Comparison of ENCODE assay signal across 16 cellular contexts in the genomic region with DNA sequence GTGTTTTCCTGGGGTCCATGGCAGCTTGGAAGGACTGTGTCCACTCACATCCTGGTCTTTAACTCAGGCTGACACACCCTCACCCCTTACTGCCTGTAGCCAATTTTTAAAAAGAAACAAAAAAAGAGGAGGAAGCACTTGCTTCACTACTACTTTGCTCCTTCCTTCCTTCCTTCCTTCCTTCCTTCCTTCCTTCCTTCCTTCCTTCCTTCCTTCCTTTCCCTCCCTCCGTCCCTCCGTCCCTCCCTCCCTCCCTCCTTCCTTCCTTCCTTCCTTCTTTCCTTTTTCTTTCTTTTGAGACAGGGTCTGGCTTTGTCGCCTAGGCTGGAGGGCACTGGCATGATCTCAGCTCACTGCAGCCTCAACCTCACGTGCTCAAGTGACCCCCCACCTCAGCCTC. TPM values are rescaled to one million over a fixed set of nuclear protein-coding genes. Genes with fewer than 3 reads are reported as not detected.
DNase-seq lines count a peak whose midpoint lies in the region; ATAC-seq, FAIRE-seq and TF ChIP-seq lines count a peak whose summit lies in the region.
"Had no signal": no experiment of that assay in that cellular context is flagged by ENCODE, and none has a peak within 500 bp of the region (broad histone marks: within the 10 kb centered on the region; RNA-seq: fewer than 3 reads in every experiment).

No MANE protein-coding gene starts in this region.

- no peak for TF ChIP-seq POLR2A in A549 (IDR thresholded peaks at IDR 0.05; ENCODE audit: low read length)

- H3K4me2 ChIP-seq in A549 (no peak overlapping the region), MM.1S (ENCODE audit: low read depth, low read length) (no peak overlapping the region)
- H3K4me2 ChIP-seq: PC-9 had no signal

- H3K4me3 Mint-ChIP-seq in HFFc6 (peak overlapping the region; percentile 41; the same call in 1 of the 2 replicates), T-helper 17 cell (peak overlapping the region; percentile 45), mesothelial cell of epicardium (no peak overlapping the region)
- no peak overlapping the region for H3K4me3 Mint-ChIP-seq in activated T-cell treated with anti-CD3 and anti-CD28 coated beads, Interleukin-2, amount 50 U/mL, for 24 hours

- DNase-seq in A549 (ENCODE audit: low read depth in 1 of 2, low spot score in 1 of 2): no peak
- DNase-seq in HFFc6: no peak
- no peak for DNase-seq in T-helper 17 cell
- DNase-seq in mesothelial cell of epicardium (ENCODE audit: low spot score in 2 of 2, unreplicated experiment in 2 of 2): no peak
- no peak for DNase-seq in sciatic nerve (ENCODE audit: low spot score)
- no peak for DNase-seq in MM.1S
- DNase-seq in activated T-cell treated with anti-CD3 and anti-CD28 coated beads, Interleukin-2, amount 50 U/mL, for 24 hours: no peak
- DNase-seq: NCI-H1092, NCI-H146, NCI-H2081, NCI-H2227 treated with DMSO at 0.1 percent for 48 hours, NCI-H524, PC-9 had no signal

- no peaks in the 10 kb centered on the region for H4K20me1 ChIP-seq in MM.1S (ENCODE audit: insufficient read depth, low read length)

- H3K36me3 ChIP-seq in MM.1S (replicated peaks; ENCODE audit: insufficient read depth, low read length): no peaks in the 10 kb centered on the region
- H3K36me3 ChIP-seq: HAP-1 had no signal

- peak overlapping the region; percentile 85 for H3K27ac Mint-ChIP-seq in HFFc6
- no peak overlapping the region for H3K27ac Mint-ChIP-seq in T-helper 17 cell
- peak overlapping the region; percentile 25 for H3K27ac Mint-ChIP-seq in mesothelial cell of epicardium
- H3K27ac Mint-ChIP-seq in activated T-cell treated with anti-CD3 and anti-CD28 coated beads, Interleukin-2, amount 50 U/mL, for 24 hours: no peak overlapping the region

- no peaks in the 10 kb centered on the region for H3K79me2 ChIP-seq in MM.1S (ENCODE audit: low read length)

- H3K4me1 ChIP-seq in A549 (peaks cover 35% of the 10 kb centered on the region), MM.1S (ENCODE audit: low read length) (0 out of 2 replicates have a peak, but pooled peaks cover 6% of the 10 kb centered on the region)
- H3K4me1 ChIP-seq: HAP-1 had no signal

- no peaks in the 10 kb centered on the region for H3K27me3 ChIP-seq in MM.1S (replicated peaks; ENCODE audit: insufficient read depth, low read length)

- no peak overlapping the region for H2AFZ ChIP-seq in MM.1S (ENCODE audit: low read length)
- H2AFZ ChIP-seq: PC-9 had no signal

- ATAC-seq in A549 (peak in 1 of 2 experiments; percentile 5; a peak in 2 of 6 replicates), T-helper 17 cell (no peak), sciatic nerve (no peak), GM18498 (IDR thresholded peaks at IDR 0.05; ENCODE audit: unreplicated experiment) (no peak)

- no peak for TF ChIP-seq EP300 in A549 (IDR thresholded peaks at IDR 0.05)

- H3K9me2 ChIP-seq in MM.1S (replicated peaks; ENCODE audit: insufficient read depth, low read length): no peaks in the 10 kb centered on the region

- H3K9me3 Mint-ChIP-seq in HFFc6 (no peaks in the 10 kb centered on the region), mesothelial cell of epicardium (peaks cover 3% of the 10 kb centered on the region)
- H3K9me3 Mint-ChIP-seq in activated T-cell treated with anti-CD3 and anti-CD28 coated beads, Interleukin-2, amount 50 U/mL, for 24 hours: no peaks in the 10 kb centered on the region

- H3K27me3 Mint-ChIP-seq in HFFc6 (ENCODE audit: insufficient read depth) (no peaks in the 10 kb centered on the region), T-helper 17 cell (no peaks in the 10 kb centered on the region), mesothelial cell of epicardium (ENCODE audit: low read depth) (no peaks in the 10 kb centered on the region)
- no peaks in the 10 kb centered on the region for H3K27me3 Mint-ChIP-seq in activated T-cell treated with anti-CD3 and anti-CD28 coated beads, Interleukin-2, amount 50 U/mL, for 24 hours

- H3K27ac ChIP-seq in A549 (peak overlapping the region; percentile 14 to 61; a peak in 4 of 6 replicates), MM.1S (ENCODE audit: low read length) (no peak overlapping the region)
- H3K27ac ChIP-seq: PC-9 had no signal

- TF ChIP-seq CTCF in A549 (IDR thresholded peaks at IDR 0.05) (no peak), HFFc6 (IDR thresholded peaks at IDR 0.05) (no peak), mesothelial cell of epicardium (IDR thresholded peaks at IDR 0.05; ENCODE audit: unreplicated experiment) (no peak), MM.1S (IDR thresholded peaks at IDR 0.05; ENCODE audit: low read length) (no peak)

- no peak for TF ChIP-seq RAD21 in A549 (conservative IDR thresholded peaks at IDR 0.05 in 1 of 2, IDR thresholded peaks at IDR 0.05 in 1 of 2)

- CTCF ChIA-PET in A549 (lab: Yijun Ruan, JAX): interaction anchor here (0.9 to 2.4 kb wide), 6 partner anchors 9 to 59 kb away, joined by 3 to 12 read pairs (median 6); no protein-coding TSS in a partner anchor

- 79% methylated on average over 3 of the region's 4 CpGs for WGBS in A549 (ENCODE audit: missing lambda C conversion rate)

- H3F3A ChIP-seq in MM.1S (ENCODE audit: insufficient read depth, low read length): no peaks in the 10 kb centered on the region

- H3K4me3 ChIP-seq in A549 (no peak overlapping the region), MM.1S (ENCODE audit: low read length) (no peak overlapping the region)
- H3K4me3 ChIP-seq: HAP-1, PC-9 had no signal

- peaks cover 56% of the 10 kb centered on the region for H3K4me1 Mint-ChIP-seq in HFFc6 (ENCODE audit: low read depth)
- H3K4me1 Mint-ChIP-seq in T-helper 17 cell: peaks cover 11% of the 10 kb centered on the region
- peaks cover 12% of the 10 kb centered on the region for H3K4me1 Mint-ChIP-seq in mesothelial cell of epicardium
- peaks cover 21% of the 10 kb centered on the region for H3K4me1 Mint-ChIP-seq in activated T-cell treated with anti-CD3 and anti-CD28 coated beads, Interleukin-2, amount 50 U/mL, for 24 hours (ENCODE audit: low read depth)

- POLR2A ChIA-PET in A549 (lab: Yijun Ruan, JAX): interaction anchor here (0.6 to 1.3 kb wide), 2 partner anchors 25 to 132 kb away, joined by 4 to 8 read pairs; partner anchors contain the start of gene AKAP13

- intact Hi-C loops in sciatic nerve (cut with DNase I): no loop called here

- H3K9me3 ChIP-seq in A549 (no peaks in the 10 kb centered on the region), T-helper 17 cell (ENCODE audit: control insufficient read depth, low read length, poor library complexity, severe bottlenecking) (no peaks in the 10 kb centered on the region), MM.1S (replicated peaks; ENCODE audit: insufficient read depth, low read length) (no peaks in the 10 kb centered on the region)
- H3K9me3 ChIP-seq: HAP-1 had no signal

- no peak for FAIRE-seq in A549 (lab: Jason Lieb, UNC)
- FAIRE-seq: A204.1 had no signal

- no peak overlapping the region for H3K9ac ChIP-seq in MM.1S (ENCODE audit: low read length)

- H3K36me3 Mint-ChIP-seq in HFFc6 (ENCODE audit: low read depth) (no peaks in the 10 kb centered on the region; the same call in 1 of the 2 replicates), T-helper 17 cell (ENCODE audit: low read depth) (peaks cover 2% of the 10 kb centered on the region), mesothelial cell of epicardium (no peaks in the 10 kb centered on the region)
- H3K36me3 Mint-ChIP-seq in activated T-cell treated with anti-CD3 and anti-CD28 coated beads, Interleukin-2, amount 50 U/mL, for 24 hours (ENCODE audit: low read depth): no peaks in the 10 kb centered on the region

TF ChIP-seq in A549, 52 proteins besides CTCF, POLR2A, EP300 and RAD21:
- TF ChIP-seq TFCP2L1 (CRISPR knock-in tag; IDR thresholded peaks at IDR 0.05): no peak
- no peak for TF ChIP-seq RCOR1 (IDR thresholded peaks at IDR 0.05; ENCODE audit: low read depth, low read length)
- no peak for TF ChIP-seq PHF8 (IDR thresholded peaks at IDR 0.05; ENCODE audit: borderline replicate concordance, low read depth)
- TF ChIP-seq CBX2 (IDR thresholded peaks at IDR 0.05; ENCODE audit: borderline replicate concordance, low read depth): no peak
- TF ChIP-seq, protein P1, sequence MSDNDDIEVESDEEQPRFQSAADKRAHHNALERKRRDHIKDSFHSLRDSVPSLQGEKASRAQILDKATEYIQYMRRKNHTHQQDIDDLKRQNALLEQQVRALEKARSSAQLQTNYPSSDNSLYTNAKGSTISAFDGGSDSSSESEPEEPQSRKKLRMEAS (IDR thresholded peaks at IDR 0.05): no peak
- TF ChIP-seq NFE2L2 (conservative IDR thresholded peaks at IDR 0.05; ENCODE audit: low read length): no peak
- no peak for TF ChIP-seq MAFK (IDR thresholded peaks at IDR 0.05; ENCODE audit: partially characterized antibody)
- TF ChIP-seq ZNF302 (CRISPR knock-in tag; IDR thresholded peaks at IDR 0.05): no peak
- TF ChIP-seq, protein P2, sequence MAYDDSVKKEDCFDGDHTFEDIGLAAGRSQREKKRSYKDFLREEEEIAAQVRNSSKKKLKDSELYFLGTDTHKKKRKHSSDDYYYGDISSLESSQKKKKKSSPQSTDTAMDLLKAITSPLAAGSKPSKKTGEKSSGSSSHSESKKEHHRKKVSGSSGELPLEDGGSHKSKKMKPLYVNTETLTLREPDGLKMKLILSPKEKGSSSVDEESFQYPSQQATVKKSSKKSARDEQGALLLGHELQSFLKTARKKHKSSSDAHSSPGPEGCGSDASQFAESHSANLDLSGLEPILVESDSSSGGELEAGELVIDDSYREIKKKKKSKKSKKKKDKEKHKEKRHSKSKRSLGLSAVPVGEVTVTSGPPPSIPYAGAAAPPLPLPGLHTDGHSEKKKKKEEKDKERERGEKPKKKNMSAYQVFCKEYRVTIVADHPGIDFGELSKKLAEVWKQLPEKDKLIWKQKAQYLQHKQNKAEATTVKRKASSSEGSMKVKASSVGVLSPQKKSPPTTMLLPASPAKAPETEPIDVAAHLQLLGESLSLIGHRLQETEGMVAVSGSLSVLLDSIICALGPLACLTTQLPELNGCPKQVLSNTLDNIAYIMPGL (CRISPR knock-in tag; IDR thresholded peaks at IDR 0.05; ENCODE audit: borderline replicate concordance): no peak
- no peak for TF ChIP-seq EHMT2 (IDR thresholded peaks at IDR 0.05; ENCODE audit: low read depth)
- TF ChIP-seq MYC (IDR thresholded peaks at IDR 0.05; ENCODE audit: borderline replicate concordance, low read length): no peak
- no peak for TF ChIP-seq JUN (IDR thresholded peaks at IDR 0.05)
- no peak for TF ChIP-seq CHD4 (IDR thresholded peaks at IDR 0.05; ENCODE audit: borderline replicate concordance)

RNA-seq across cellular contexts. Expression of gene AKAP13, which starts 25.5 kb away (rescaled TPM):
- 28.8 and 59.7 TPM in 2 replicates for polyA plus RNA-seq in A549 (2011; rRNA removed)
- polyA plus RNA-seq in A549 (2012; cell fraction: cytosol; rRNA removed): 11.0 and 12.3 TPM in 2 replicates
- polyA plus RNA-seq in A549 (2012; cell fraction: nucleus; rRNA removed): 75.3 and 75.7 TPM in 2 replicates
- 19.9 to 21.5 TPM (median 20.4 TPM) in 3 replicates for polyA plus RNA-seq in A549 (2017; fragmentation: RNase III; extraction: RNeasy Plus Mini Kit Qiagen cat#74134 plus additional on column Dnase treatment)
- 168 and 171 TPM in 2 replicates for polyA minus RNA-seq in A549 (2011; rRNA and poly(A)+ RNA removed)
- 10 to 100 TPM; 29.0 to 51.3 (median 35.6) TPM for total RNA-seq in HFFc6 (2021; fragmentation: NEBNext Ultra II Directional; extraction: Animal tissue kit (Norgen Biotek cat#: 25700))
- 100 to 1,000 TPM; 426 to 437 TPM for total RNA-seq in T-helper 17 cell
- 105 to 110 TPM (median 109 TPM) in 3 replicates for total RNA-seq in mesothelial cell of epicardium
- total RNA-seq in sciatic nerve: 238 TPM

Comparison
In these comparisons a context has a peak if more than half of its experiments do, and no peak if none do; other contexts are left out.
1. H3K27ac Mint-ChIP-seq: peak in HFFc6 (single experiment) and mesothelial cell of epicardium (single experiment); none in T-helper 17 cell (single experiment) and activated T-cell treated with anti-CD3 and anti-CD28 coated beads, Interleukin-2, amount 50 U/mL, for 24 hours (single experiment).
2. H3K4me3 Mint-ChIP-seq: peak in HFFc6 (single experiment) and T-helper 17 cell (single experiment); none in mesothelial cell of epicardium (single experiment) and activated T-cell treated with anti-CD3 and anti-CD28 coated beads, Interleukin-2, amount 50 U/mL, for 24 hours (single experiment).